ENCODE assay signal across 1 cellular context in the genomic region with DNA sequence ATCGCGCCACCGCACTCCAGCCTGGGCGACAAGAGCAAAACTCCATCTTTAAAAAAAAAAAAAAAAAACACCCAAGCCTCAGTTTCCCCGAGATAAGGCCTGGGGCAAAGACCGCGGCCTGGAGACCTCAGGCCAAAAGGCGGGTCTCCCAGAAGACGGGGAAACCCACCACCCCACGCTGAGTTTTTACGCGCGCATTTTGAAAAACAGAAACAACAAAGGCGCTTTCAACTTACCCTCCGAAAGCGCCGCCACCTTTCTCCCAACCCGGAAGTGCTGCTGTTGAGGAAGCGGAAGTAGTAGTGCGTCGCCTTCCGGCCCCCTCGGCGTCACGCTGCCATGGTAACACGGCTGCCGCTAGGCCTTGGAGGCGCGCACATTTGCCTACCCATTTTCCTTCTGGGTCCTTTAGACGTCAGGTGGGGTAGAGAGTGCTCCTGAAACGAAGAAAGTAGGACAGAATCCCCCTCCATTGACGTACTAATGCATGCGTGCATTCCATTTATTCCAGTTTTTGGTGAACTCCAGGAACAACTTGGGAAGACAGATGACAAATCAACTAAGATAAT.
TF ChIP-seq lines count a peak whose summit lies in the region.

A gene with protein sequence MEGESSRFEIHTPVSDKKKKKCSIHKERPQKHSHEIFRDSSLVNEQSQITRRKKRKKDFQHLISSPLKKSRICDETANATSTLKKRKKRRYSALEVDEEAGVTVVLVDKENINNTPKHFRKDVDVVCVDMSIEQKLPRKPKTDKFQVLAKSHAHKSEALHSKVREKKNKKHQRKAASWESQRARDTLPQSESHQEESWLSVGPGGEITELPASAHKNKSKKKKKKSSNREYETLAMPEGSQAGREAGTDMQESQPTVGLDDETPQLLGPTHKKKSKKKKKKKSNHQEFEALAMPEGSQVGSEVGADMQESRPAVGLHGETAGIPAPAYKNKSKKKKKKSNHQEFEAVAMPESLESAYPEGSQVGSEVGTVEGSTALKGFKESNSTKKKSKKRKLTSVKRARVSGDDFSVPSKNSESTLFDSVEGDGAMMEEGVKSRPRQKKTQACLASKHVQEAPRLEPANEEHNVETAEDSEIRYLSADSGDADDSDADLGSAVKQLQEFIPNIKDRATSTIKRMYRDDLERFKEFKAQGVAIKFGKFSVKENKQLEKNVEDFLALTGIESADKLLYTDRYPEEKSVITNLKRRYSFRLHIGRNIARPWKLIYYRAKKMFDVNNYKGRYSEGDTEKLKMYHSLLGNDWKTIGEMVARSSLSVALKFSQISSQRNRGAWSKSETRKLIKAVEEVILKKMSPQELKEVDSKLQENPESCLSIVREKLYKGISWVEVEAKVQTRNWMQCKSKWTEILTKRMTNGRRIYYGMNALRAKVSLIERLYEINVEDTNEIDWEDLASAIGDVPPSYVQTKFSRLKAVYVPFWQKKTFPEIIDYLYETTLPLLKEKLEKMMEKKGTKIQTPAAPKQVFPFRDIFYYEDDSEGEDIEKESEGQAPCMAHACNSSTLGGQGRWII (minus strand): TSS at position 287 of the 569 bp plus-strand sequence. CDS start 4,019 bp downstream, outside the sequence.

TF ChIP-seq in K562, 482 proteins besides CTCF, POLR2A, EP300 and RAD21 (continued from another document and continues in another):
- TF ChIP-seq, protein P1, sequence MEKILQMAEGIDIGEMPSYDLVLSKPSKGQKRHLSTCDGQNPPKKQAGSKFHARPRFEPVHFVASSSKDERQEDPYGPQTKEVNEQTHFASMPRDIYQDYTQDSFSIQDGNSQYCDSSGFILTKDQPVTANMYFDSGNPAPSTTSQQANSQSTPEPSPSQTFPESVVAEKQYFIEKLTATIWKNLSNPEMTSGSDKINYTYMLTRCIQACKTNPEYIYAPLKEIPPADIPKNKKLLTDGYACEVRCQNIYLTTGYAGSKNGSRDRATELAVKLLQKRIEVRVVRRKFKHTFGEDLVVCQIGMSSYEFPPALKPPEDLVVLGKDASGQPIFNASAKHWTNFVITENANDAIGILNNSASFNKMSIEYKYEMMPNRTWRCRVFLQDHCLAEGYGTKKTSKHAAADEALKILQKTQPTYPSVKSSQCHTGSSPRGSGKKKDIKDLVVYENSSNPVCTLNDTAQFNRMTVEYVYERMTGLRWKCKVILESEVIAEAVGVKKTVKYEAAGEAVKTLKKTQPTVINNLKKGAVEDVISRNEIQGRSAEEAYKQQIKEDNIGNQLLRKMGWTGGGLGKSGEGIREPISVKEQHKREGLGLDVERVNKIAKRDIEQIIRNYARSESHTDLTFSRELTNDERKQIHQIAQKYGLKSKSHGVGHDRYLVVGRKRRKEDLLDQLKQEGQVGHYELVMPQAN (IDR thresholded peaks at IDR 0.05; ENCODE audit: borderline replicate concordance): peak; percentile 96; the same call in 1 of the 2 replicates
- TF ChIP-seq SIN3B (IDR thresholded peaks at IDR 0.05; ENCODE audit: low read depth) (peak; percentile 79), KDM5B (IDR thresholded peaks at IDR 0.05; ENCODE audit: insufficient replicate concordance, low read depth, low read length) (peak; percentile 53), NBN (IDR thresholded peaks at IDR 0.05; ENCODE audit: low read depth) (0 out of 2 replicates have a peak, but pooled peaks have one; percentile 22), TAF7 (tag; IDR thresholded peaks at IDR 0.05) (0 out of 2 replicates have a peak, but pooled peaks have one; percentile 45), IRF1 (CRISPR knock-in tag; IDR thresholded peaks at IDR 0.05; ENCODE audit: borderline replicate concordance) (no peak), ZBTB11 (CRISPR knock-in tag; IDR thresholded peaks at IDR 0.05) (peak in 1 of 3 experiments; percentile 68; a peak in 1 of 6 replicates), TBL1XR1 (IDR thresholded peaks at IDR 0.05; ENCODE audit: low read length in 2 of 2) (0 out of 4 replicates have a peak, but pooled peaks of 1 of the 2 experiments have one; percentile 49), ZZZ3 (IDR thresholded peaks at IDR 0.05) (no peak), CREM (IDR thresholded peaks at IDR 0.05; ENCODE audit: low read depth) (peak; percentile 96), NEUROD1 (IDR thresholded peaks at IDR 0.05; ENCODE audit: borderline replicate concordance, low read depth, low read length, partially characterized antibody) (peak; percentile 51), ZEB2 (IDR thresholded peaks at IDR 0.05) (no peak), NRF1 (conservative IDR thresholded peaks at IDR 0.05 in 1 of 2, IDR thresholded peaks at IDR 0.05 in 1 of 2) (peak in 1 of 2 experiments; percentile 50; a peak in 3 of 4 replicates), SIRT6 (IDR thresholded peaks at IDR 0.05; ENCODE audit: low read depth, low read length) (no peak), YY1 (IDR thresholded peaks at IDR 0.05; ENCODE audit: borderline replicate concordance in 1 of 3, control insufficient read depth in 1 of 3, extremely low read depth in 1 of 3, insufficient read depth in 3 of 3, insufficient read length in 1 of 3, insufficient replicate concordance in 2 of 3, low read depth in 1 of 3, low read length in 2 of 3) (peak in 2 of 3 experiments; percentile 19 to 51), ETV5 (CRISPR knock-in tag; IDR thresholded peaks at IDR 0.05; ENCODE audit: low read depth) (peak; percentile 68; the same call in 1 of the 2 replicates), ZFX (CRISPR knock-in tag; IDR thresholded peaks at IDR 0.05) (peak; percentile 70), CCAR2 (IDR thresholded peaks at IDR 0.05; ENCODE audit: low read depth, low read length) (no peak), PCBP1 (IDR thresholded peaks at IDR 0.05; ENCODE audit: low read depth, low read length, poor library complexity, severe bottlenecking) (no peak), ZHX1 (conservative IDR thresholded peaks at IDR 0.05; ENCODE audit: low read length) (no peak), PHF8 (IDR thresholded peaks at IDR 0.05; ENCODE audit: borderline replicate concordance, low read length) (peak; percentile 74), MEF2D (tag; conservative IDR thresholded peaks at IDR 0.05; ENCODE audit: low read depth) (no peak)
- TF ChIP-seq, protein P2, sequence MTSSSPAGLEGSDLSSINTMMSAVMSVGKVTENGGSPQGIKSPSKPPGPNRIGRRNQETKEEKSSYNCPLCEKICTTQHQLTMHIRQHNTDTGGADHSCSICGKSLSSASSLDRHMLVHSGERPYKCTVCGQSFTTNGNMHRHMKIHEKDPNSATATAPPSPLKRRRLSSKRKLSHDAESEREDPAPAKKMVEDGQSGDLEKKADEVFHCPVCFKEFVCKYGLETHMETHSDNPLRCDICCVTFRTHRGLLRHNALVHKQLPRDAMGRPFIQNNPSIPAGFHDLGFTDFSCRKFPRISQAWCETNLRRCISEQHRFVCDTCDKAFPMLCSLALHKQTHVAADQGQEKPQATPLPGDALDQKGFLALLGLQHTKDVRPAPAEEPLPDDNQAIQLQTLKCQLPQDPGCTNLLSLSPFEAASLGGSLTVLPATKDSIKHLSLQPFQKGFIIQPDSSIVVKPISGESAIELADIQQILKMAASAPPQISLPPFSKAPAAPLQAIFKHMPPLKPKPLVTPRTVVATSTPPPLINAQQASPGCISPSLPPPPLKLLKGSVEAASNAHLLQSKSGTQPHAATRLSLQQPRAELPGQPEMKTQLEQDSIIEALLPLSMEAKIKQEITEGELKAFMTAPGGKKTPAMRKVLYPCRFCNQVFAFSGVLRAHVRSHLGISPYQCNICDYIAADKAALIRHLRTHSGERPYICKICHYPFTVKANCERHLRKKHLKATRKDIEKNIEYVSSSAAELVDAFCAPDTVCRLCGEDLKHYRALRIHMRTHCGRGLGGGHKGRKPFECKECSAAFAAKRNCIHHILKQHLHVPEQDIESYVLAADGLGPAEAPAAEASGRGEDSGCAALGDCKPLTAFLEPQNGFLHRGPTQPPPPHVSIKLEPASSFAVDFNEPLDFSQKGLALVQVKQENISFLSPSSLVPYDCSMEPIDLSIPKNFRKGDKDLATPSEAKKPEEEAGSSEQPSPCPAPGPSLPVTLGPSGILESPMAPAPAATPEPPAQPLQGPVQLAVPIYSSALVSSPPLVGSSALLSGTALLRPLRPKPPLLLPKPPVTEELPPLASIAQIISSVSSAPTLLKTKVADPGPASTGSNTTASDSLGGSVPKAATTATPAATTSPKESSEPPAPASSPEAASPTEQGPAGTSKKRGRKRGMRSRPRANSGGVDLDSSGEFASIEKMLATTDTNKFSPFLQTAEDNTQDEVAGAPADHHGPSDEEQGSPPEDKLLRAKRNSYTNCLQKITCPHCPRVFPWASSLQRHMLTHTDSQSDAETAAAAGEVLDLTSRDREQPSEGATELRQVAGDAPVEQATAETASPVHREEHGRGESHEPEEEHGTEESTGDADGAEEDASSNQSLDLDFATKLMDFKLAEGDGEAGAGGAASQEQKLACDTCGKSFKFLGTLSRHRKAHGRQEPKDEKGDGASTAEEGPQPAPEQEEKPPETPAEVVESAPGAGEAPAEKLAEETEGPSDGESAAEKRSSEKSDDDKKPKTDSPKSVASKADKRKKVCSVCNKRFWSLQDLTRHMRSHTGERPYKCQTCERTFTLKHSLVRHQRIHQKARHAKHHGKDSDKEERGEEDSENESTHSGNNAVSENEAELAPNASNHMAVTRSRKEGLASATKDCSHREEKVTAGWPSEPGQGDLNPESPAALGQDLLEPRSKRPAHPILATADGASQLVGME (CRISPR knock-in tag; IDR thresholded peaks at IDR 0.05): no peak
- TF ChIP-seq, protein P3, sequence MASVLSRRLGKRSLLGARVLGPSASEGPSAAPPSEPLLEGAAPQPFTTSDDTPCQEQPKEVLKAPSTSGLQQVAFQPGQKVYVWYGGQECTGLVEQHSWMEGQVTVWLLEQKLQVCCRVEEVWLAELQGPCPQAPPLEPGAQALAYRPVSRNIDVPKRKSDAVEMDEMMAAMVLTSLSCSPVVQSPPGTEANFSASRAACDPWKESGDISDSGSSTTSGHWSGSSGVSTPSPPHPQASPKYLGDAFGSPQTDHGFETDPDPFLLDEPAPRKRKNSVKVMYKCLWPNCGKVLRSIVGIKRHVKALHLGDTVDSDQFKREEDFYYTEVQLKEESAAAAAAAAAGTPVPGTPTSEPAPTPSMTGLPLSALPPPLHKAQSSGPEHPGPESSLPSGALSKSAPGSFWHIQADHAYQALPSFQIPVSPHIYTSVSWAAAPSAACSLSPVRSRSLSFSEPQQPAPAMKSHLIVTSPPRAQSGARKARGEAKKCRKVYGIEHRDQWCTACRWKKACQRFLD (CRISPR knock-in tag; IDR thresholded peaks at IDR 0.05): 0 out of 2 replicates have a peak, but pooled peaks have one; percentile 35
- TF ChIP-seq, protein P4, sequence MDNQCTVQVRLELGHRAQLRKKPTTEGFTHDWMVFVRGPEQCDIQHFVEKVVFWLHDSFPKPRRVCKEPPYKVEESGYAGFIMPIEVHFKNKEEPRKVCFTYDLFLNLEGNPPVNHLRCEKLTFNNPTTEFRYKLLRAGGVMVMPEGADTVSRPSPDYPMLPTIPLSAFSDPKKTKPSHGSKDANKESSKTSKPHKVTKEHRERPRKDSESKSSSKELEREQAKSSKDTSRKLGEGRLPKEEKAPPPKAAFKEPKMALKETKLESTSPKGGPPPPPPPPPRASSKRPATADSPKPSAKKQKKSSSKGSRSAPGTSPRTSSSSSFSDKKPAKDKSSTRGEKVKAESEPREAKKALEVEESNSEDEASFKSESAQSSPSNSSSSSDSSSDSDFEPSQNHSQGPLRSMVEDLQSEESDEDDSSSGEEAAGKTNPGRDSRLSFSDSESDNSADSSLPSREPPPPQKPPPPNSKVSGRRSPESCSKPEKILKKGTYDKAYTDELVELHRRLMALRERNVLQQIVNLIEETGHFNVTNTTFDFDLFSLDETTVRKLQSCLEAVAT (IDR thresholded peaks at IDR 0.05): no peak
- TF ChIP-seq, protein P5, sequence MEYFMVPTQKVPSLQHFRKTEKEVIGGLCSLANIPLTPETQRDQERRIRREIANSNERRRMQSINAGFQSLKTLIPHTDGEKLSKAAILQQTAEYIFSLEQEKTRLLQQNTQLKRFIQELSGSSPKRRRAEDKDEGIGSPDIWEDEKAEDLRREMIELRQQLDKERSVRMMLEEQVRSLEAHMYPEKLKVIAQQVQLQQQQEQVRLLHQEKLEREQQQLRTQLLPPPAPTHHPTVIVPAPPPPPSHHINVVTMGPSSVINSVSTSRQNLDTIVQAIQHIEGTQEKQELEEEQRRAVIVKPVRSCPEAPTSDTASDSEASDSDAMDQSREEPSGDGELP (CRISPR knock-in tag; IDR thresholded peaks at IDR 0.05; ENCODE audit: borderline replicate concordance): peak; percentile 49
